In the genomic region with DNA sequence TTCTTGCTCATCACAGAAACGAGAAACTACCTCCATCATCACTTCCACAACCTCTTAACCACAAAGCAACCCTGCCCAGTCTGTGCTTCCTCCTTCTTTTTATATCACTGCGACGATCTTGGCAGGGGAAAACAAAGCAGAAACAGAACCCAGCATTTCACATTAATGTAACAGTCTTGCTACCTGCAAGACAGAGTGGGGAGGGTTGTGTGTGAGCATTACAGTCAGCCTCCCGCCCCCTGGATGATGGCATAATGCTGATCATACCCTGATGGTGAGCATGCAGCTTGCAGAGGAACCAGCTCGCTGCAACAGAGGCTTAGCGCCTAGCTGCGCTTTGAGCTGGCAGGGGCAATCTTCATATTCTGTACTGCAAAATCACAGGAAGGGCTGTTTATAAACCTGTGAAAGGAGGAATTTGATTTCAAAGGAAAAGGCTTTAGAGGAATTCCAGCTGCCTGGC, we compare ENCODE assay signal across 8 cellular contexts.
DNase-seq lines count a peak whose midpoint lies in the region; FAIRE-seq and TF ChIP-seq lines count a peak whose summit lies in the region.

No MANE protein-coding gene starts in this region.

- peaks cover 26% of the 10 kb centered on the region for H3K4me1 Mint-ChIP-seq in MCF 10A (ENCODE audit: insufficient read depth, unreplicated experiment)

- peak overlapping the region in 2 of 3 donors; percentile 8 to 40 for H3K4me3 ChIP-seq in breast epithelium
- H3K4me3 ChIP-seq in fibroblast of villous mesenchyme (ENCODE audit: low read depth, low read length), result peak overlapping the region; percentile 3

- TF ChIP-seq CTCF in breast epithelium (IDR thresholded peaks at IDR 0.05) (no peak), MCF 10A (IDR thresholded peaks at IDR 0.05; ENCODE audit: unreplicated experiment) (no peak), fibroblast of villous mesenchyme (IDR thresholded peaks at IDR 0.05; ENCODE audit: insufficient read depth, low read depth, low read length) (no peak)

- no peak overlapping the region for H3K27ac ChIP-seq in breast epithelium

- POLR2A ChIA-PET in MCF 10A (lab: Yijun Ruan, JAX), result interaction anchor here (1.1 to 1.2 kb wide), 3 partner anchors 17 to 332 kb away, joined by 3 to 7 read pairs (median 4); no protein-coding TSS in a partner anchor

- no peaks in the 10 kb centered on the region for H3K9me3 Mint-ChIP-seq in MCF 10A (ENCODE audit: unreplicated experiment)

- H3K4me1 ChIP-seq in breast epithelium, result no peaks in the 10 kb centered on the region

- no peaks in the 10 kb centered on the region for H3K9me3 ChIP-seq in breast epithelium

- no peak for TF ChIP-seq POLR2A in breast epithelium (IDR thresholded peaks at IDR 0.05)

- intact Hi-C loops in breast epithelium (cut with DNase I; ENCODE audit: low total_unique reads) (no loop called here), MCF 10A (cut with micrococcal nuclease) (loop anchor here (10.0 kb wide), 2 partner anchors 239 to 529 kb away; no protein-coding TSS in a partner anchor)

- FAIRE-seq in HTR-8/SVneo (lab: Jason Lieb, UNC), result peak; percentile 65

- no peaks in the 10 kb centered on the region for H3K27me3 Mint-ChIP-seq in MCF 10A (ENCODE audit: insufficient read depth, unreplicated experiment)

- CTCF ChIA-PET in MCF 10A (lab: Yijun Ruan, JAX), result interaction anchor here (1.1 kb wide), 1 partner anchor 534 kb away, joined by 4 read pairs; no protein-coding TSS in a partner anchor

- H3K4me3 Mint-ChIP-seq in MCF 10A (ENCODE audit: unreplicated experiment), result no peak overlapping the region

- BruUV-seq in MCF 10A (replicated peaks; lab: Mats Ljungman, UMichigan), result no TSS peak

- H3K27ac Mint-ChIP-seq in MCF 10A (ENCODE audit: low read depth, unreplicated experiment), result no peak overlapping the region

- DNase-seq in breast epithelium (ENCODE audit: low spot score in 2 of 2) (peak in 1 of 2 donors; percentile 18), MCF 10A (ENCODE audit: unreplicated experiment) (no peak), HTR-8/SVneo (ENCODE audit: insufficient read length, low spot score) (no peak), fibroblast of villous mesenchyme (ENCODE audit: low read depth) (peak; percentile 24), NCI-H146 (lab: John Stamatoyannopoulos, UW) (no peak), 8988T (no peak)
- DNase-seq in activated CD4-positive, alpha-beta T cell treated with anti-CD3 and anti-CD28 coated beads, Interleukin-2, amount 50 U/mL, for 1 hour, result peak; percentile 43
- DNase-seq in stimulated activated CD4-positive, alpha-beta T cell treated with anti-CD3 and anti-CD28 coated beads, Interleukin-12 subunit alpha, Interleukin-12 subunit beta, amount 100 ng/mL, for 4 hours, result peak; percentile 24

- H3K27me3 ChIP-seq in breast epithelium, result no peaks in the 10 kb centered on the region

- no peaks in the 10 kb centered on the region for H3K36me3 ChIP-seq in breast epithelium

- no peaks in the 10 kb centered on the region for H3K36me3 Mint-ChIP-seq in MCF 10A (ENCODE audit: insufficient read depth, unreplicated experiment)

Comparison
In these comparisons a context has a peak if more than half of its experiments do, and no peak if none do; other contexts are left out.
1. DNase-seq: peak in activated CD4-positive, alpha-beta T cell treated with anti-CD3 and anti-CD28 coated beads, Interleukin-2, amount 50 U/mL, for 1 hour (single experiment), fibroblast of villous mesenchyme (single experiment) and stimulated activated CD4-positive, alpha-beta T cell treated with anti-CD3 and anti-CD28 coated beads, Interleukin-12 subunit alpha, Interleukin-12 subunit beta, amount 100 ng/mL, for 4 hours (single experiment); none in MCF 10A (single experiment), HTR-8/SVneo (single experiment), NCI-H146 (single experiment) and 8988T (single experiment).